Comparison of ENCODE assay signal across 15 cellular contexts in the genomic region with DNA sequence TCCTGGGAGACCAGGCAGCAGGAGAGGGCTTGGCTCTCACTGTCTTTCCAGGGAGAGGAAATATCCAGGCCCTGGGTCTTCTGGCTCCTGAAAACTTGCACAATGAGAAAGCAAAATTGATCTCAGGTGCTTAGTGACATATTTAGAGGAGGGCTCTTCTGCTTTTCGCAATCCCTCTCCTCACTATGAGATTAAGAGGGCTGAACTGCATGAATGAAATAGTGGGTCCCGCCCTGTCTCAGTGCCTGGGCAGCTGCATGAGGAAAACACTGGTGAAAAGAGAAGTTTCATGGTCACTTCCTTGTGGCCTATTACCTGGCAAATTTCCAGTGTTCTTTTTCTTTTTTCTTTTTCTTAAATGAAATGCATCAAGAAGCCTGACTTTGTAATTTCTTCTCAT.
DNase-seq lines count a peak whose midpoint lies in the region; ATAC-seq, FAIRE-seq and TF ChIP-seq lines count a peak whose summit lies in the region.
"Had no signal": no experiment of that assay in that cellular context is flagged by ENCODE, and none has a peak within 500 bp of the region (broad histone marks: within the 10 kb centered on the region; RNA-seq: fewer than 3 reads in every experiment).

No MANE protein-coding gene starts in this region.

- CTCF ChIA-PET in Calu3 (lab: Charles Lee): interaction anchor here (0.6 kb wide), 1 partner anchor 767 kb away, joined by 4 read pairs; no protein-coding TSS in a partner anchor
- CTCF ChIA-PET in T-cell (lab: Charles Lee): interaction anchor here in 1 of 2 donors (0.6 kb wide), 1 partner anchor 27 kb away, joined by 3 read pairs; no protein-coding TSS in a partner anchor

- H3K27me3 Mint-ChIP-seq in Calu3 (ENCODE audit: unreplicated experiment) (no peaks in the 10 kb centered on the region), T-cell (no peaks in the 10 kb centered on the region)

- peaks cover 0 to 67% (median 12%) of the 10 kb centered on the region in 3 donors for H3K4me1 ChIP-seq in gastroesophageal sphincter
- peaks cover 0 to 47% (median 34%) of the 10 kb centered on the region in 4 donors for H3K4me1 ChIP-seq in sigmoid colon
- H3K4me1 ChIP-seq in kidney (ENCODE audit: control insufficient read depth in 1 of 2, insufficient read depth in 1 of 2, low read depth in 1 of 2, low read length in 2 of 2): peaks cover 6 to 26% of the 10 kb centered on the region in 2 donors
- peaks cover 36% of the 10 kb centered on the region for H3K4me1 ChIP-seq in testis

- H3K9me3 ChIP-seq in gastroesophageal sphincter: no peaks in the 10 kb centered on the region
- no peaks in the 10 kb centered on the region for H3K9me3 ChIP-seq in sigmoid colon
- no peaks in the 10 kb centered on the region for H3K9me3 ChIP-seq in kidney (ENCODE audit: control insufficient read depth in 1 of 2, low read length in 2 of 2)
- no peaks in the 10 kb centered on the region for H3K9me3 ChIP-seq in testis

- intact Hi-C loops in Calu3 (cut with micrococcal nuclease; ENCODE audit: unreplicated experiment): loop anchor here (5.0 kb wide), 1 partner anchor 47 kb away; no protein-coding TSS in a partner anchor
- intact Hi-C loops in sigmoid colon (cut with DNase I): no loop called here
- intact Hi-C loops in kidney (cut with DNase I): no loop called here
- intact Hi-C loops in testis (cut with DNase I; ENCODE audit: low total_unique reads): no loop called here

- no peak overlapping the region for H3K27ac ChIP-seq in gastroesophageal sphincter
- no peak overlapping the region for H3K27ac ChIP-seq in sigmoid colon
- no peak overlapping the region for H3K27ac ChIP-seq in kidney (ENCODE audit: low read depth in 2 of 2, low read length in 2 of 2)
- no peak overlapping the region for H3K27ac ChIP-seq in testis
- H3K27ac ChIP-seq: parathyroid adenoma had no signal

- TF ChIP-seq CTCF in Calu3 (IDR thresholded peaks at IDR 0.05; ENCODE audit: unreplicated experiment) (no peak), NB4 (IDR thresholded peaks at IDR 0.05; ENCODE audit: low read depth, low read length) (no peak), gastroesophageal sphincter (IDR thresholded peaks at IDR 0.05) (no peak), sigmoid colon (IDR thresholded peaks at IDR 0.05) (no peak), kidney (IDR thresholded peaks at IDR 0.05; ENCODE audit: borderline replicate concordance, extremely low read depth, insufficient read depth) (no peak), testis (IDR thresholded peaks at IDR 0.05) (no peak)

- H3K27ac Mint-ChIP-seq in Calu3 (ENCODE audit: unreplicated experiment): peak overlapping the region; percentile 42
- no peak overlapping the region for H3K27ac Mint-ChIP-seq in T-cell

- H3K36me3 Mint-ChIP-seq in Calu3 (ENCODE audit: insufficient read depth, unreplicated experiment) (peaks cover 32% of the 10 kb centered on the region), T-cell (no peaks in the 10 kb centered on the region)

- no peak overlapping the region for H3K9ac ChIP-seq in kidney (ENCODE audit: low read length in 2 of 2)
- H3K9ac ChIP-seq: parathyroid adenoma had no signal

- 75 to 95% methylated on average over 2 of the region's 2 CpGs for WGBS in gastroesophageal sphincter (ENCODE audit: low coverage in 1 of 2), 2 donors
- 59 to 68% methylated on average over 2 of the region's 2 CpGs for WGBS in sigmoid colon, 2 donors
- WGBS in testis, 2 donors: 75 to 82% methylated on average over 2 of the region's 2 CpGs

- DNase-seq in Calu3 (no peak), NB4 (ENCODE audit: low read depth) (peak; percentile 24), sigmoid colon (peak; percentile 38), kidney (no peak), testis (no peak), T-cell (no peak)
- DNase-seq: activated naive CD4-positive, alpha-beta T cell treated with Interleukin-2 at 50 U/mL for 16 hours; DMS53; hypothalamus; NCI-H1694; T-helper 1 cell had no signal

- H3K4me1 Mint-ChIP-seq in Calu3 (ENCODE audit: low read depth, unreplicated experiment): peaks cover 43% of the 10 kb centered on the region
- peaks cover 38 to 41% (median 40%) of the 10 kb centered on the region in 3 donors for H3K4me1 Mint-ChIP-seq in T-cell

- TF ChIP-seq POLR2A in NB4 (IDR thresholded peaks at IDR 0.05; ENCODE audit: extremely low read depth, insufficient read length): no peak
- TF ChIP-seq POLR2A in gastroesophageal sphincter (IDR thresholded peaks at IDR 0.05): no peak
- no peak for TF ChIP-seq POLR2A in sigmoid colon (IDR thresholded peaks at IDR 0.05)
- TF ChIP-seq POLR2A in testis (IDR thresholded peaks at IDR 0.05): no peak

- H3K9me3 Mint-ChIP-seq in Calu3 (ENCODE audit: low read depth, unreplicated experiment): no peaks in the 10 kb centered on the region
- no peaks in the 10 kb centered on the region for H3K9me3 Mint-ChIP-seq in T-cell

- ATAC-seq in gastroesophageal sphincter (peak; percentile 40), T-cell (replicated peaks in 1 of 4) (no peak)
- ATAC-seq: activated CD4-positive, CD25-positive, alpha-beta regulatory T cell treated with anti-CD3 and anti-CD28 coated beads, Interleukin-2, amount 50 U/mL, for 24 hours had no signal

- no peak overlapping the region for H3K4me3 ChIP-seq in NB4 (ENCODE audit: low read depth, low read length)
- no peak overlapping the region for H3K4me3 ChIP-seq in gastroesophageal sphincter
- no peak overlapping the region for H3K4me3 ChIP-seq in sigmoid colon
- H3K4me3 ChIP-seq in kidney (ENCODE audit: low read length in 2 of 2): no peak overlapping the region
- no peak overlapping the region for H3K4me3 ChIP-seq in testis
- H3K4me3 ChIP-seq: dorsolateral prefrontal cortex had no signal

- no peaks in the 10 kb centered on the region for H3K27me3 ChIP-seq in gastroesophageal sphincter
- no peaks in the 10 kb centered on the region for H3K27me3 ChIP-seq in sigmoid colon
- H3K27me3 ChIP-seq in testis: no peaks in the 10 kb centered on the region
- H3K27me3 ChIP-seq: dorsolateral prefrontal cortex had no signal

- POLR2A ChIA-PET in T-cell (lab: Charles Lee): no interaction called here

- no TSS peak for BruUV-seq in Calu3 (replicated peaks; lab: Mats Ljungman, UMichigan)

- H3K36me3 ChIP-seq in gastroesophageal sphincter (no peaks in the 10 kb centered on the region), sigmoid colon (no peaks in the 10 kb centered on the region), kidney (ENCODE audit: control insufficient read depth in 1 of 2, insufficient read depth in 2 of 2, low read length in 2 of 2) (no peaks in the 10 kb centered on the region), testis (ENCODE audit: low read depth, missing control alignments) (no peaks in the 10 kb centered on the region)

- no peak for FAIRE-seq in kidney (lab: Jason Lieb, UNC)

- TF ChIP-seq EP300 in gastroesophageal sphincter (IDR thresholded peaks at IDR 0.05) (no peak), sigmoid colon (IDR thresholded peaks at IDR 0.05) (no peak)

- H3K4me3 Mint-ChIP-seq in Calu3 (ENCODE audit: low read depth, unreplicated experiment) (no peak overlapping the region), T-cell (no peak overlapping the region)

Comparison
In these comparisons a context has a peak if more than half of its experiments do, and no peak if none do; other contexts are left out.
1. DNase-seq: peak in NB4 (single experiment) and sigmoid colon (single experiment); none in Calu3 (single experiment), kidney (single experiment), testis (single experiment) and T-cell (0 of 34).